10 cellular contexts compared by ENCODE assay signal in the genomic region with DNA sequence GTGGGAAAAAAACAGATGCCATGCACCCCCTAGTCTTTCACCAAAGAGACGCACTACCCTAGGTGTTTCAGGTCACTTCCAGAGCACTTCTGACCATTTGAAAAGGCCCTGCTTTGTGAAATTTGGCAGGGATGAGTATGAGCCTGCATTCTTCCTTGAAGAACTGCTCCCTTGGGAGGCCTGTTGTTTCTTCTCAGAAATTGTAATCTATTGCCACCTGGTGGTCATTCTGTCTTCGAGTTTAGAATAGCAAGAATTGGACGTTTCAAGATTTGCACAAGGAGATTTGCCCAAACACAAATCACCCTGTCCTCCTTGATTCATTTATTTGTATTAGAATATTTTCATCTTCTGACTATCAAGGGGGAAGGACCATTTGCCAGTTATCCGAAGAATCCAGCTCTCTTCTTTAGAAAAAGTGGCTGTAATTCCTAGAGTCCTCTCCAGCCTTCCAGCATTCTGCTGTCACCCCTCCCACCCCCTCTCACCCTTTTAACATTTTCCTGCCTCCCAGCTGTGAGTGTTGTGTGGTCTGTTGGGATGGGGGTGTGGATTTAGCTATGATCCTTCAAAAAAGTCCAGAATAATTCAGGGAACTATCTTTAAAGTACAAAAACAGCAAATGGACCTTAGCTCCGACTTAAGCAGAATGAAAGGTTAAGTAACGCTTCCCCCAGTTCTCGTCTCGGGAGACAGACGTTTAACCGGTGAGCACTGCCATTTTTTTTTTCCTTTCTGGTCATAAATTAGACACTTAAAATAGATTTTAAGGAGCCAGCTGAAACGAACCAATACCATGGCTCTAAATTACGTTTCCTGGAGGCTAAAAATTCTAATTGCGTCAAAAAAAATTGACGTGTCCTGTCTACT. TPM values are rescaled to one million over a fixed set of nuclear protein-coding genes. Genes with fewer than 3 reads are reported as not detected.
DNase-seq lines count a peak whose midpoint lies in the region; ATAC-seq and TF ChIP-seq lines count a peak whose summit lies in the region.
"Had no signal": no experiment of that assay in that cellular context is flagged by ENCODE, and none has a peak within 500 bp of the region (broad histone marks: within the 10 kb centered on the region; RNA-seq: fewer than 3 reads in every experiment).

No MANE protein-coding gene starts in this region.

- peaks cover 41% of the 10 kb centered on the region for H3K27me3 Mint-ChIP-seq in endodermal cell (ENCODE audit: insufficient read depth)
- peaks cover 22% of the 10 kb centered on the region for H3K27me3 Mint-ChIP-seq in memory B cell

- H3K79me2 ChIP-seq in Loucy (ENCODE audit: insufficient read depth, low read length): no peaks in the 10 kb centered on the region

- H3K27me3 ChIP-seq in Loucy (ENCODE audit: insufficient read depth, low read length, poor library complexity, severe bottlenecking): peaks cover 4% of the 10 kb centered on the region
- peaks cover 35% of the 10 kb centered on the region for H3K27me3 ChIP-seq in endodermal cell (ENCODE audit: control insufficient read depth, insufficient read depth, low read length, poor library complexity, severe bottlenecking)

- H3K4me2 ChIP-seq in Loucy (ENCODE audit: low read depth, low read length, poor library complexity, severe bottlenecking): no peak overlapping the region
- H3K4me2 ChIP-seq: BLaER1 had no signal

- TF ChIP-seq CTCF in Loucy (conservative IDR thresholded peaks at IDR 0.05; ENCODE audit: low read length) (peak; percentile 86), endodermal cell (conservative IDR thresholded peaks at IDR 0.05) (peak; percentile 89)

- peak overlapping the region; percentile 70 for H3K4me3 Mint-ChIP-seq in endodermal cell
- H3K4me3 Mint-ChIP-seq in memory B cell: no peak overlapping the region

- H3F3A ChIP-seq in Loucy (ENCODE audit: low read depth): no peaks in the 10 kb centered on the region

- H3K9ac ChIP-seq in Loucy (ENCODE audit: low read depth, low read length, poor library complexity, severe bottlenecking) (no peak overlapping the region), endodermal cell (ENCODE audit: extremely low read depth, low read length, poor library complexity, severe bottlenecking) (no peak overlapping the region)
- H3K9ac ChIP-seq: BLaER1 had no signal

- H3K4me3 ChIP-seq in Loucy (ENCODE audit: low read length, poor library complexity, severe bottlenecking): no peak overlapping the region
- peak overlapping the region; percentile 78 for H3K4me3 ChIP-seq in endodermal cell (ENCODE audit: low read length)
- H3K4me3 ChIP-seq: BLaER1 had no signal

- H3K9me2 ChIP-seq in Loucy (replicated peaks; ENCODE audit: low read depth, low read length): no peaks in the 10 kb centered on the region

- no peaks in the 10 kb centered on the region for H3K36me3 Mint-ChIP-seq in endodermal cell (ENCODE audit: low read depth)
- no peaks in the 10 kb centered on the region for H3K36me3 Mint-ChIP-seq in memory B cell
- H3K36me3 Mint-ChIP-seq: activated naive CD8-positive, alpha-beta T cell treated with anti-CD3 and anti-CD28 coated beads, Interleukin-2, amount 10 ng/mL, durations not matched to agents 7 days and 5 days had no signal

- no peaks in the 10 kb centered on the region for H3K9me3 Mint-ChIP-seq in endodermal cell
- H3K9me3 Mint-ChIP-seq in memory B cell: no peaks in the 10 kb centered on the region
- H3K9me3 Mint-ChIP-seq: activated naive CD8-positive, alpha-beta T cell treated with anti-CD3 and anti-CD28 coated beads, Interleukin-2, amount 10 ng/mL, durations not matched to agents 7 days and 5 days had no signal

- H4K20me1 ChIP-seq in Loucy (ENCODE audit: insufficient read depth, low read length, poor library complexity, severe bottlenecking): no peaks in the 10 kb centered on the region

- DNase-seq in NCI-H1436 (lab: John Stamatoyannopoulos, UW) (peak; percentile 96), NCI-H1436 treated with DMSO at 0.1 percent for 48 hours (lab: John Stamatoyannopoulos, UW) (no peak), RKO (ENCODE audit: low spot score) (peak; percentile 85), endodermal cell (peak; percentile 75), memory B cell (ENCODE audit: low spot score in 2 of 2) (peak; percentile 34 to 53), islet precursor cell (no peak)
- DNase-seq: activated naive CD8-positive, alpha-beta T cell treated with anti-CD3 and anti-CD28 coated beads, Interleukin-2, amount 10 ng/mL, durations not matched to agents 7 days and 5 days had no signal

- H2AFZ ChIP-seq in Loucy (ENCODE audit: low read length): no peak overlapping the region

- WGBS in endodermal cell (ENCODE audit: insufficient coverage in 1 of 2, insufficient read length in 1 of 2), 2 experiments: 0 to 3% methylated on average over 11 to 14 of the region's 14 CpGs

- H3K36me3 ChIP-seq in Loucy (ENCODE audit: insufficient read depth, low read length): no peaks in the 10 kb centered on the region
- H3K36me3 ChIP-seq in endodermal cell (ENCODE audit: control insufficient read depth, insufficient read depth, low read length): no peaks in the 10 kb centered on the region
- H3K36me3 ChIP-seq: BLaER1 had no signal

- no peak overlapping the region for H3K27ac Mint-ChIP-seq in endodermal cell
- H3K27ac Mint-ChIP-seq in memory B cell: no peak overlapping the region
- H3K27ac Mint-ChIP-seq: activated naive CD8-positive, alpha-beta T cell treated with anti-CD3 and anti-CD28 coated beads, Interleukin-2, amount 10 ng/mL, durations not matched to agents 7 days and 5 days had no signal

- no peak for ATAC-seq in memory B cell (ENCODE audit: low read depth)
- no peak for ATAC-seq in GM21619 (IDR thresholded peaks at IDR 0.05; ENCODE audit: unreplicated experiment)

- no peak overlapping the region for H3K27ac ChIP-seq in endodermal cell (ENCODE audit: low read depth, low read length)
- H3K27ac ChIP-seq: BLaER1 had no signal

- peaks cover 8% of the 10 kb centered on the region for H3K4me1 ChIP-seq in Loucy (ENCODE audit: insufficient read depth, low read length, poor library complexity, severe bottlenecking)
- peaks cover 4% of the 10 kb centered on the region for H3K4me1 ChIP-seq in endodermal cell (ENCODE audit: control insufficient read depth, insufficient read depth, low read length)

- H3K9me3 ChIP-seq in Loucy (ENCODE audit: insufficient read depth, low read depth, low read length) (no peaks in the 10 kb centered on the region), endodermal cell (ENCODE audit: control insufficient read depth, low read length) (no peaks in the 10 kb centered on the region)

- H3K4me1 Mint-ChIP-seq in endodermal cell (peaks cover 31% of the 10 kb centered on the region), memory B cell (peaks cover 6% of the 10 kb centered on the region)

RNA-seq across cellular contexts. Expression of gene GAD1, which starts 3.7 kb away (rescaled TPM):
- total RNA-seq in endodermal cell: 10 to 100 TPM; 12.8 to 26.3 TPM
- 20.6 TPM for polyA plus RNA-seq in endodermal cell (2013, experiment 1 of 2)
- 21.4 TPM for polyA plus RNA-seq in endodermal cell (2013, experiment 2 of 2)

RNA-seq across cellular contexts. Expression of gene ERICH2, which starts 42.8 kb away (rescaled TPM):
- total RNA-seq in endodermal cell: 10 to 100 TPM in 1 of 2 donors, 1 to 10 TPM in 1; 9.6 to 18.3 TPM
- 1.5 TPM for polyA plus RNA-seq in endodermal cell (2013, experiment 1 of 2)
- polyA plus RNA-seq in endodermal cell (2013, experiment 2 of 2): 1.8 TPM
- total RNA-seq: activated naive CD8-positive, alpha-beta T cell treated with anti-CD3 and anti-CD28 coated beads, Interleukin-2, amount 10 ng/mL, durations not matched to agents 7 days and 5 days had no signal

Comparison
In these comparisons a context has a peak if more than half of its experiments do, and no peak if none do; other contexts are left out.
1. DNase-seq: peak in NCI-H1436 (single experiment), RKO (single experiment), endodermal cell (single experiment) and memory B cell (2 of 2); none in NCI-H1436 treated with DMSO at 0.1 percent for 48 hours (single experiment) and islet precursor cell (single experiment).